13 cellular contexts compared by ENCODE assay signal in the genomic region with DNA sequence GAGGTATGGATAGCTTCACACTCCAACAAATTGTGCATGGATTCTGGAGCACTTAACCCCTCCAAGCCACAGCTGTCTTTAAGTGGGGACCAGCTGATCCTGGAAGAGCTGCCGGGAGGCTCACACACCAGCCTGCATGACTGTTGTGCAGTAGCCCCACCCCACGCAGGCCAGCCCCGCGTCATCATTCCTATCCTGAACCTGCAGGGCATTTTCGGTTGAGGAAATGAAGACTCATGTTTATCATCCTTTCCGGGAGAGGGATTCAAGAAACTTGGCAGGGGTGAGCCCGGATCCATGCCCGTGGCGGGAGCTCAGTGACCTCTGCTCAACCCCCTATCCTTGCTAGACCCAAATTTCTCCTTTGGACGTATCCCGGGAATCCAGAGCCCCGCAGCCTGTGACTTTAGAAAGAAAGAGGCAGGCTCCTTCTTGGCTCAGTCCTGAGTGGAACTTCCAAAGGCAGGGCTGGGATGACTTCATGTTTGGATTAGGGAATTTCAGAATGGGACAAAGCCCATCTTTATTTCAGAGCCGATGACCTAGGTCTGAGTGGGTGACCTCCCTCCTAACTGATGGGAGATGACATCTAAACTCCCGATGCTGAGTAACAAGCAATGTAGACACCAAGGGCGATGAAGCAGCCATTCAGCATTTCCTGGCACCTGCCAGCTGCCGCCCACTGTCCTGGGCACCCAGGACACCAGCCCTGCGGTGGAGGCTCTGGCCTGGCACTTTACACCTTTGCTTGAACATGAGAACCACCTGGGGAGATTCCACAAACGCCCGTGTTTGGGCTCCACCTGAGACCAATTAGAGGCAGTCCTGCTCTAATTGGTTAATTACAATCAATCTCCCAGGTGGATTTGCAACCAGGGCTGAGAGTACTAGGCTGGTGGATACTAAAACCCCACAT. TPM values are rescaled to one million over a fixed set of nuclear protein-coding genes. Genes with fewer than 3 reads are reported as not detected.
A peak's percentile ranks its signal among the peaks of the same experiment; 100 is the strongest.
DNase-seq lines count a peak whose midpoint lies in the region; ATAC-seq, FAIRE-seq and TF ChIP-seq lines count a peak whose summit lies in the region.
"Had no signal": no experiment of that assay in that cellular context is flagged by ENCODE, and none has a peak within 500 bp of the region (broad histone marks: within the 10 kb centered on the region; RNA-seq: fewer than 3 reads in every experiment).

No MANE protein-coding gene starts in this region.

- POLR2A ChIA-PET in A549 (lab: Yijun Ruan, JAX), result no interaction called here
- POLR2A ChIA-PET in activated CD4-positive, alpha-beta memory T cell treated with anti-CD3 and anti-CD28 coated beads for 36 hours (lab: Charles Lee), result no interaction called here

- TF ChIP-seq RAD21 in A549 (conservative IDR thresholded peaks at IDR 0.05 in 1 of 2, IDR thresholded peaks at IDR 0.05 in 1 of 2), result peak; percentile 20 to 33; a peak in 4 of 5 replicates

- no peak overlapping the region for H3K27ac Mint-ChIP-seq in activated T-helper 17 cell treated with anti-CD3 and anti-CD28 coated beads, Interleukin-2, amount 50 U/mL, for 72 hours
- H3K27ac Mint-ChIP-seq in endothelial cell (ENCODE audit: unreplicated experiment), result no peak overlapping the region
- no peak overlapping the region for H3K27ac Mint-ChIP-seq in activated CD4-positive, alpha-beta memory T cell treated with anti-CD3 and anti-CD28 coated beads for 36 hours
- H3K27ac Mint-ChIP-seq: activated B cell treated with CpG ODN at 0.5 μM for 24 hours; activated naive CD4-positive, alpha-beta T cell treated with anti-CD3 and anti-CD28 coated beads, Interleukin-2, amount 50 U/mL, for 24 hours had no signal

- TF ChIP-seq CTCF in A549 (IDR thresholded peaks at IDR 0.05), result no peak
- no peak for TF ChIP-seq CTCF in body of pancreas (IDR thresholded peaks at IDR 0.05)
- no peak for TF ChIP-seq CTCF in endothelial cell (IDR thresholded peaks at IDR 0.05; ENCODE audit: unreplicated experiment)

- peaks cover 3% of the 10 kb centered on the region for H3K27me3 Mint-ChIP-seq in activated T-helper 17 cell treated with anti-CD3 and anti-CD28 coated beads, Interleukin-2, amount 50 U/mL, for 72 hours
- peaks cover 3% of the 10 kb centered on the region for H3K27me3 Mint-ChIP-seq in endothelial cell (ENCODE audit: unreplicated experiment)
- H3K27me3 Mint-ChIP-seq in activated CD4-positive, alpha-beta memory T cell treated with anti-CD3 and anti-CD28 coated beads for 36 hours, result no peaks in the 10 kb centered on the region
- H3K27me3 Mint-ChIP-seq: activated naive CD4-positive, alpha-beta T cell treated with anti-CD3 and anti-CD28 coated beads, Interleukin-2, amount 50 U/mL, for 24 hours had no signal

- intact Hi-C loops in body of pancreas (cut with DNase I), result loop anchor here (5.0 kb wide), 1 partner anchor 321 kb away; no protein-coding TSS in a partner anchor
- intact Hi-C loops in activated CD4-positive, alpha-beta memory T cell treated with anti-CD3 and anti-CD28 coated beads for 36 hours (cut with micrococcal nuclease), result no loop called here

- H3K27ac ChIP-seq in A549, result peak overlapping the region; percentile 97 to 100
- H3K27ac ChIP-seq in body of pancreas, result peak overlapping the region in 1 of 4 donors; percentile 12
- no peak overlapping the region for H3K27ac ChIP-seq in caudate nucleus (ENCODE audit: low read depth, low read length)
- H3K27ac ChIP-seq: neutrophil had no signal

- TF ChIP-seq EP300 in A549 (IDR thresholded peaks at IDR 0.05), result peak; percentile 75 to 93; a peak in 4 of 5 replicates

- ATAC-seq in A549, result peak; percentile 70 to 75
- ATAC-seq in body of pancreas, result peak; percentile 13
- ATAC-seq in activated T-helper 17 cell treated with anti-CD3 and anti-CD28 coated beads, Interleukin-2, amount 50 U/mL, for 72 hours (replicated peaks), result no peak

- H3K36me3 Mint-ChIP-seq in activated T-helper 17 cell treated with anti-CD3 and anti-CD28 coated beads, Interleukin-2, amount 50 U/mL, for 72 hours (ENCODE audit: low read depth), result no peaks in the 10 kb centered on the region
- H3K36me3 Mint-ChIP-seq in endothelial cell (ENCODE audit: low read depth, unreplicated experiment), result no peaks in the 10 kb centered on the region
- H3K36me3 Mint-ChIP-seq in activated CD4-positive, alpha-beta memory T cell treated with anti-CD3 and anti-CD28 coated beads for 36 hours, result no peaks in the 10 kb centered on the region
- H3K36me3 Mint-ChIP-seq: activated naive CD4-positive, alpha-beta T cell treated with anti-CD3 and anti-CD28 coated beads, Interleukin-2, amount 50 U/mL, for 24 hours had no signal

- no peak overlapping the region for H3K4me3 Mint-ChIP-seq in activated T-helper 17 cell treated with anti-CD3 and anti-CD28 coated beads, Interleukin-2, amount 50 U/mL, for 72 hours
- no peak overlapping the region for H3K4me3 Mint-ChIP-seq in endothelial cell (ENCODE audit: unreplicated experiment)
- no peak overlapping the region for H3K4me3 Mint-ChIP-seq in activated CD4-positive, alpha-beta memory T cell treated with anti-CD3 and anti-CD28 coated beads for 36 hours
- H3K4me3 Mint-ChIP-seq: activated B cell treated with CpG ODN at 0.5 μM for 24 hours; activated naive CD4-positive, alpha-beta T cell treated with anti-CD3 and anti-CD28 coated beads, Interleukin-2, amount 50 U/mL, for 24 hours had no signal

- TF ChIP-seq POLR2A in A549 (IDR thresholded peaks at IDR 0.05; ENCODE audit: low read length), result no peak
- no peak for TF ChIP-seq POLR2A in body of pancreas (IDR thresholded peaks at IDR 0.05)

- peak; percentile 74 for FAIRE-seq in A549 (lab: Jason Lieb, UNC)
- FAIRE-seq: G401.6 had no signal

- H3K9me3 ChIP-seq in A549 (peaks cover 18% of the 10 kb centered on the region), body of pancreas (peaks cover 0 to 6% (median 0%) of the 10 kb centered on the region in 3 donors)
- H3K9me3 ChIP-seq: neutrophil had no signal

- 2% methylated on average over 15 of the region's 19 CpGs for WGBS in A549 (ENCODE audit: missing lambda C conversion rate)
- 57 to 59% methylated on average over 15 to 18 of the region's 19 CpGs for WGBS in body of pancreas, 2 donors

- CTCF ChIA-PET in A549 (lab: Yijun Ruan, JAX), result interaction anchor here (0.8 to 2.2 kb wide), 10 partner anchors 9 to 336 kb away, joined by 3 to 6 read pairs (median 4); no protein-coding TSS in a partner anchor
- CTCF ChIA-PET in activated CD4-positive, alpha-beta memory T cell treated with anti-CD3 and anti-CD28 coated beads for 36 hours (lab: Charles Lee), result interaction anchor here (0.7 to 2.8 kb wide), 8 partner anchors 19 to 336 kb away, joined by 3 to 11 read pairs (median 4); no protein-coding TSS in a partner anchor

- peak; percentile 96 to 97 for DNase-seq in A549 (ENCODE audit: low read depth in 1 of 2, low spot score in 1 of 2)
- peak; percentile 21 for DNase-seq in GOT3 (lab: John Stamatoyannopoulos, UW)
- DNase-seq in body of pancreas, result peak in 1 of 4 donors; percentile 10
- peak; percentile 74 for DNase-seq in kidney tubule cell (ENCODE audit: low spot score)
- DNase-seq in endothelial cell (ENCODE audit: low spot score), result no peak
- no peak for DNase-seq in caudate nucleus (lab: John Stamatoyannopoulos, UW)
- no peak for DNase-seq in activated CD4-positive, alpha-beta memory T cell treated with anti-CD3 and anti-CD28 coated beads for 36 hours
- DNase-seq: activated B cell treated with CpG ODN at 0.5 μM for 24 hours, glutamatergic neuron had no signal

- H3K9me3 Mint-ChIP-seq in activated T-helper 17 cell treated with anti-CD3 and anti-CD28 coated beads, Interleukin-2, amount 50 U/mL, for 72 hours, result no peaks in the 10 kb centered on the region
- no peaks in the 10 kb centered on the region for H3K9me3 Mint-ChIP-seq in endothelial cell (ENCODE audit: unreplicated experiment)
- peaks cover 5% of the 10 kb centered on the region for H3K9me3 Mint-ChIP-seq in activated CD4-positive, alpha-beta memory T cell treated with anti-CD3 and anti-CD28 coated beads for 36 hours
- H3K9me3 Mint-ChIP-seq: activated naive CD4-positive, alpha-beta T cell treated with anti-CD3 and anti-CD28 coated beads, Interleukin-2, amount 50 U/mL, for 24 hours had no signal

- H3K4me2 ChIP-seq in A549, result peak overlapping the region; percentile 83

- no peaks in the 10 kb centered on the region for H3K4me1 Mint-ChIP-seq in activated T-helper 17 cell treated with anti-CD3 and anti-CD28 coated beads, Interleukin-2, amount 50 U/mL, for 72 hours
- no peaks in the 10 kb centered on the region for H3K4me1 Mint-ChIP-seq in endothelial cell (ENCODE audit: unreplicated experiment)
- H3K4me1 Mint-ChIP-seq in activated CD4-positive, alpha-beta memory T cell treated with anti-CD3 and anti-CD28 coated beads for 36 hours (ENCODE audit: low read depth), result no peaks in the 10 kb centered on the region
- H3K4me1 Mint-ChIP-seq: activated naive CD4-positive, alpha-beta T cell treated with anti-CD3 and anti-CD28 coated beads, Interleukin-2, amount 50 U/mL, for 24 hours had no signal

- H3K4me1 ChIP-seq in A549 (peaks cover 54% of the 10 kb centered on the region), body of pancreas (peaks cover 5% of the 10 kb centered on the region)

- H3K4me3 ChIP-seq in A549, result 0 out of 3 replicates have a peak overlapping the region, but pooled peaks have one; percentile 17
- H3K4me3 ChIP-seq in body of pancreas, result no peak overlapping the region

- no peaks in the 10 kb centered on the region for H3K27me3 ChIP-seq in body of pancreas
- H3K27me3 ChIP-seq: neutrophil had no signal

- H3K36me3 ChIP-seq in body of pancreas (replicated peaks in 1 of 2; ENCODE audit: insufficient read depth in 1 of 2, low read depth in 2 of 2), result no peaks in the 10 kb centered on the region
- H3K36me3 ChIP-seq: neutrophil had no signal

TF ChIP-seq in A549, 52 proteins besides CTCF, POLR2A, EP300 and RAD21 (continues in another document):
- TF ChIP-seq RFX5 (IDR thresholded peaks at IDR 0.05) (0 out of 2 replicates have a peak, but pooled peaks have one; percentile 17), MAFK (IDR thresholded peaks at IDR 0.05; ENCODE audit: partially characterized antibody) (peak; percentile 54), EHF (CRISPR knock-in tag; IDR thresholded peaks at IDR 0.05) (peak; percentile 43)

RNA-seq across cellular contexts. Expression of a gene that starts 43.3 kb away (rescaled TPM):
- 21.6 and 44.7 TPM in 2 replicates for polyA plus RNA-seq in A549 (2011; rRNA removed)
- 78.5 and 97.9 TPM in 2 replicates for polyA plus RNA-seq in A549 (2012; cell fraction: cytosol; rRNA removed)
- 128 and 142 TPM in 2 replicates for polyA plus RNA-seq in A549 (2012; cell fraction: nucleus; rRNA removed)
- 118 to 129 TPM (median 125 TPM) in 3 replicates for polyA plus RNA-seq in A549 (2017; fragmentation: RNase III; extraction: RNeasy Plus Mini Kit Qiagen cat#74134 plus additional on column Dnase treatment)
- 89.1 and 130 TPM in 2 replicates for polyA minus RNA-seq in A549 (2011; rRNA and poly(A)+ RNA removed)
- 10 to 100 TPM; 18.7 to 18.8 TPM for total RNA-seq in body of pancreas
- 10 to 100 TPM; 28.5 to 57.5 TPM for total RNA-seq in activated T-helper 17 cell treated with anti-CD3 and anti-CD28 coated beads, Interleukin-2, amount 50 U/mL, for 72 hours
- 98.9 TPM for total RNA-seq in endothelial cell (ENCODE audit: unreplicated experiment)
- 10 to 100 TPM; 35.0 to 36.6 TPM for total RNA-seq in activated CD4-positive, alpha-beta memory T cell treated with anti-CD3 and anti-CD28 coated beads for 36 hours

Comparison
In these comparisons a context has a peak if more than half of its experiments do, and no peak if none do; other contexts are left out.
1. DNase-seq: peak in A549 (2 of 2), GOT3 (single experiment) and kidney tubule cell (single experiment); none in endothelial cell (single experiment), caudate nucleus (0 of 61) and activated CD4-positive, alpha-beta memory T cell treated with anti-CD3 and anti-CD28 coated beads for 36 hours (single experiment).